9 cellular contexts compared by ENCODE assay signal in the genomic region with DNA sequence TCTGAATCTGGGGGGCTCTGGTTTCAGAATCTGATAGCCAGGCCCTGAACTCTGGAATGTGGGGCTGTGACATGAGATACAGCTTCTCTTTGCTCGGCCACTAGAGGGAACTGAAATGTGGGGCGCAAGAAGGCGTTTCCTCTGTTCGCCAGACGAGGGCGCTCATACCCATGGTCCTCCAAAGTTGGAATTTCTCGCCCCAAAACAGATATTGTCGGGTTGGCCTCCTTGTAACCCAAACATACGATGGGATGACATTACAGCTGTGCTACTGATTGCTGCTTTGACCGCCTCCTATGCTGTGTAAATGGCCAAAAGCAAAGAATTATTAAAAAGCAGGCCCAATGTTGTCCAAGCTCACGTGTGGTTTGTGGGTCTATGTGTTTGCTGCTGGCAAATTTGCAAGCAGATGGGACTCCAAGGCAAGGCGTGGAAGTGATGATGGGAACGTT. TPM values are rescaled to one million over a fixed set of nuclear protein-coding genes. Genes with fewer than 3 reads are reported as not detected.
DNase-seq lines count a peak whose midpoint lies in the region; ATAC-seq and TF ChIP-seq lines count a peak whose summit lies in the region.
"Had no signal": no experiment of that assay in that cellular context is flagged by ENCODE, and none has a peak within 500 bp of the region (broad histone marks: within the 10 kb centered on the region; RNA-seq: fewer than 3 reads in every experiment).

No MANE protein-coding gene starts in this region.

- no peak overlapping the region for H3K9ac ChIP-seq in PC-3 (ENCODE audit: low read length)

- ATAC-seq in HG03354 (IDR thresholded peaks at IDR 0.05; ENCODE audit: poor library complexity, severe bottlenecking, unreplicated experiment) (peak; percentile 60), PC-3 (peak; percentile 73), GM21529 (IDR thresholded peaks at IDR 0.05; ENCODE audit: unreplicated experiment) (no peak)

- H3K27me3 ChIP-seq in PC-3 (ENCODE audit: low read length) (no peaks in the 10 kb centered on the region), testis (no peaks in the 10 kb centered on the region)

- H3K36me3 ChIP-seq in PC-3 (ENCODE audit: low read depth, low read length) (no peaks in the 10 kb centered on the region), testis (ENCODE audit: low read depth, missing control alignments) (no peaks in the 10 kb centered on the region)

- H3K4me3 ChIP-seq in PC-3 (ENCODE audit: low read length) (no peak overlapping the region), testis (no peak overlapping the region)

- H3K4me1 ChIP-seq in PC-3 (ENCODE audit: insufficient read depth, low read length) (no peaks in the 10 kb centered on the region), testis (peaks cover 7% of the 10 kb centered on the region)

- no peaks in the 10 kb centered on the region for H3K9me3 Mint-ChIP-seq in activated T-cell treated with anti-CD3 and anti-CD28 coated beads, Interleukin-2, amount 50 U/mL, for 24 hours

- peak overlapping the region; percentile 20 for H2AFZ ChIP-seq in PC-3 (ENCODE audit: low read length)

- H3K9me2 ChIP-seq in PC-3 (replicated peaks; ENCODE audit: low read length) = no peaks in the 10 kb centered on the region

- no peaks in the 10 kb centered on the region for H3F3A ChIP-seq in PC-3 (ENCODE audit: low read length, unreplicated experiment)

- H3K27ac Mint-ChIP-seq in activated T-cell treated with anti-CD3 and anti-CD28 coated beads, Interleukin-2, amount 50 U/mL, for 24 hours = no peak overlapping the region
- H3K27ac Mint-ChIP-seq: activated naive CD8-positive, alpha-beta T cell had no signal

- POLR2A ChIA-PET in PC-3 (lab: Charles Lee; ENCODE audit: unreplicated experiment) = no interaction called here

- H3K4me2 ChIP-seq in PC-3 (ENCODE audit: low read length) = 0 out of 2 replicates have a peak overlapping the region, but pooled peaks have one; percentile 6

- no peaks in the 10 kb centered on the region for H3K79me2 ChIP-seq in PC-3 (ENCODE audit: low read length)

- BruUV-seq in PC-3 (replicated peaks; lab: Mats Ljungman, UMichigan) = no TSS peak

- H3K4me1 Mint-ChIP-seq in activated T-cell treated with anti-CD3 and anti-CD28 coated beads, Interleukin-2, amount 50 U/mL, for 24 hours (ENCODE audit: low read depth) = peaks cover 4% of the 10 kb centered on the region

- TF ChIP-seq CTCF in PC-3 (conservative IDR thresholded peaks at IDR 0.05; ENCODE audit: low read depth, low read length) (peak; percentile 100), testis (IDR thresholded peaks at IDR 0.05) (peak; percentile 93 to 98 (median 94))

- WGBS in testis, 2 donors = 34 to 35% methylated on average over 13 of the region's 13 CpGs

- DNase-seq in DMS 273 (lab: John Stamatoyannopoulos, UW; ENCODE audit: unreplicated experiment) = peak; percentile 88
- peak; percentile 83 for DNase-seq in PC-3
- DNase-seq in activated T-cell treated with anti-CD3 and anti-CD28 coated beads, Interleukin-2, amount 50 U/mL, for 24 hours = peak; percentile 84
- peak; percentile 72 for DNase-seq in fibroblast of peridontal ligament (ENCODE audit: extremely low read depth)
- peak in 33 of 56 donors; percentile 4 to 65 (median 27) for DNase-seq in nucleus accumbens (lab: John Stamatoyannopoulos, UW)
- DNase-seq in testis = peak; percentile 77

- peaks cover 2% of the 10 kb centered on the region for H3K27me3 Mint-ChIP-seq in activated T-cell treated with anti-CD3 and anti-CD28 coated beads, Interleukin-2, amount 50 U/mL, for 24 hours
- H3K27me3 Mint-ChIP-seq: activated naive CD8-positive, alpha-beta T cell had no signal

- no peaks in the 10 kb centered on the region for H4K20me1 ChIP-seq in PC-3 (ENCODE audit: low read length)

- intact Hi-C loops in PC-3 (cut with micrococcal nuclease) = loop anchor here (1.0 to 5.0 kb wide), 6 partner anchors 112 to 869 kb away; no protein-coding TSS in a partner anchor
- intact Hi-C loops in testis (cut with DNase I; ENCODE audit: low total_unique reads) = loop anchor here (10.0 kb wide), 1 partner anchor 432 kb away; no protein-coding TSS in a partner anchor

- no peaks in the 10 kb centered on the region for H3K36me3 Mint-ChIP-seq in activated T-cell treated with anti-CD3 and anti-CD28 coated beads, Interleukin-2, amount 50 U/mL, for 24 hours (ENCODE audit: low read depth)
- H3K36me3 Mint-ChIP-seq: activated naive CD8-positive, alpha-beta T cell had no signal

- no peak overlapping the region for H3K27ac ChIP-seq in PC-3 (ENCODE audit: low read length)
- no peak overlapping the region for H3K27ac ChIP-seq in testis

- H3K9me3 ChIP-seq in PC-3 (ENCODE audit: low read length) (no peaks in the 10 kb centered on the region), testis (no peaks in the 10 kb centered on the region)

- H3K4me3 Mint-ChIP-seq in activated T-cell treated with anti-CD3 and anti-CD28 coated beads, Interleukin-2, amount 50 U/mL, for 24 hours = no peak overlapping the region
- H3K4me3 Mint-ChIP-seq: activated naive CD8-positive, alpha-beta T cell had no signal

- TF ChIP-seq POLR2A in testis (IDR thresholded peaks at IDR 0.05) = no peak

- CTCF ChIA-PET in PC-3 (lab: Charles Lee) = interaction anchor here (0.5 to 1.7 kb wide), 22 partner anchors 9 to 590 kb away, joined by 3 to 20 read pairs (median 4); no protein-coding TSS in a partner anchor

RNA-seq across cellular contexts. Expression of a gene that starts 13.1 kb away (rescaled TPM):
- 54.7 and 60.4 TPM in 2 replicates for total RNA-seq in PC-3 (2014; rRNA removed)
- total RNA-seq in testis = 100 to 1,000 TPM in 1 of 2 donors, 10 to 100 TPM in 1; 76.6 to 106 TPM
- polyA plus RNA-seq in testis (ENCODE audit: insufficient read depth, low read depth, low replicate concordance) = 46.5 TPM

Comparison
In these comparisons a context has a peak if more than half of its experiments do, and no peak if none do; other contexts are left out.
1. DNase-seq: peak in every context shown above with its lines; median percentile 88 in DMS 273; 84 in activated T-cell treated with anti-CD3 and anti-CD28 coated beads, Interleukin-2, amount 50 U/mL, for 24 hours; 83 in PC-3; 77 in testis; 72 in fibroblast of peridontal ligament; 27 in nucleus accumbens.